ENCODE assay signal across 8 cellular contexts in genomic region chr12:53996188-53996885, GRCh38. TPM values are rescaled to one million over a fixed set of nuclear protein-coding genes. Genes with fewer than 3 reads are reported as not detected.
A peak's percentile ranks its signal among the peaks of the same experiment; 100 is the strongest.
DNase-seq lines count a peak whose midpoint lies in the region; ATAC-seq and TF ChIP-seq lines count a peak whose summit lies in the region.

No MANE protein-coding gene starts in this region.

- H3K36me3 ChIP-seq in GM06990 (ENCODE audit: control insufficient read depth, insufficient read depth, low read length), result no peaks in the 10 kb centered on the region
- H3K36me3 ChIP-seq in sigmoid colon, result no peaks in the 10 kb centered on the region

- H3K27me3 ChIP-seq in GM06990 (replicated peaks; ENCODE audit: control insufficient read depth, insufficient read depth, low read length) (peaks cover 8% of the 10 kb centered on the region), sigmoid colon (peaks cover 97 to 100% (median 100%) of the 10 kb centered on the region in 3 donors)

- H3K4me1 ChIP-seq in sigmoid colon, result peaks cover 0 to 43% (median 37%) of the 10 kb centered on the region in 4 donors

- ATAC-seq in HG02642 (IDR thresholded peaks at IDR 0.05; ENCODE audit: poor library complexity, unreplicated experiment), result no peak
- no peak for ATAC-seq in GM21529 (IDR thresholded peaks at IDR 0.05; ENCODE audit: unreplicated experiment)
- ATAC-seq in GM19035 (IDR thresholded peaks at IDR 0.05; ENCODE audit: unreplicated experiment), result no peak

- no peak for TF ChIP-seq POLR2A in sigmoid colon (IDR thresholded peaks at IDR 0.05)

- H3K27ac ChIP-seq in sigmoid colon, result no peak overlapping the region

- peak overlapping the region; percentile 58 for H3K4me3 ChIP-seq in GM06990 (replicated peaks; ENCODE audit: low read depth, low read length)
- peak overlapping the region; percentile 34 for H3K4me3 ChIP-seq in fibroblast of pulmonary artery (replicated peaks; ENCODE audit: low read depth, low read length)
- H3K4me3 ChIP-seq in sigmoid colon, result peak overlapping the region in 3 of 4 donors; percentile 40 to 50 (median 44)

- no peak for TF ChIP-seq CTCF in GM06990 (IDR thresholded peaks at IDR 0.05; ENCODE audit: insufficient read depth, low read length, poor library complexity, severe bottlenecking)
- no peak for TF ChIP-seq CTCF in fibroblast of pulmonary artery (IDR thresholded peaks at IDR 0.05; ENCODE audit: low read length, missing control alignments)
- no peak for TF ChIP-seq CTCF in sigmoid colon (IDR thresholded peaks at IDR 0.05)

- intact Hi-C loops in sigmoid colon (cut with DNase I), result no loop called here

- DNase-seq in GM06990 (ENCODE audit: extremely low read depth, insufficient read length) (no peak), OCI-M1 (lab: John Stamatoyannopoulos, UW) (peak; percentile 52), fibroblast of pulmonary artery (ENCODE audit: low read depth) (no peak), sigmoid colon (no peak), epidermal melanocyte (ENCODE audit: insufficient read length, low spot score) (no peak)

- H3K9me3 ChIP-seq in sigmoid colon, result no peaks in the 10 kb centered on the region

- WGBS in sigmoid colon, 2 donors, result 30 to 39% methylated on average over 19 of the region's 19 CpGs

- TF ChIP-seq EP300 in sigmoid colon (IDR thresholded peaks at IDR 0.05), result no peak

RNA-seq across cellular contexts. Expression of gene HOXC9, which starts 3.6 kb away (rescaled TPM):
- total RNA-seq in sigmoid colon, result not detected
- polyA plus RNA-seq in sigmoid colon, result under 1 TPM in 1 of 3 donors, not detected in 2; 0.04 TPM

RNA-seq across cellular contexts. Expression of gene HOXC10, which starts 11.4 kb away (rescaled TPM):
- total RNA-seq in sigmoid colon, result not detected
- polyA plus RNA-seq in sigmoid colon, result not detected

RNA-seq across cellular contexts. Expression of gene HOXC8, which starts 12.4 kb away (rescaled TPM):
- total RNA-seq in sigmoid colon, result not detected
- 1 to 10 TPM in 1 of 3 donors, not detected in 2; 1.8 TPM for polyA plus RNA-seq in sigmoid colon

RNA-seq across cellular contexts. Expression of gene HOTAIR, which starts 21.6 kb away (rescaled TPM):
- not detected for total RNA-seq in sigmoid colon
- polyA plus RNA-seq in sigmoid colon, result not detected

RNA-seq across cellular contexts. Expression of gene HOXC11, which starts 23.4 kb away (rescaled TPM):
- total RNA-seq in sigmoid colon, result not detected
- polyA plus RNA-seq in sigmoid colon, result not detected
